Comparison of ENCODE assay signal across 24 cellular contexts in the genomic region with DNA sequence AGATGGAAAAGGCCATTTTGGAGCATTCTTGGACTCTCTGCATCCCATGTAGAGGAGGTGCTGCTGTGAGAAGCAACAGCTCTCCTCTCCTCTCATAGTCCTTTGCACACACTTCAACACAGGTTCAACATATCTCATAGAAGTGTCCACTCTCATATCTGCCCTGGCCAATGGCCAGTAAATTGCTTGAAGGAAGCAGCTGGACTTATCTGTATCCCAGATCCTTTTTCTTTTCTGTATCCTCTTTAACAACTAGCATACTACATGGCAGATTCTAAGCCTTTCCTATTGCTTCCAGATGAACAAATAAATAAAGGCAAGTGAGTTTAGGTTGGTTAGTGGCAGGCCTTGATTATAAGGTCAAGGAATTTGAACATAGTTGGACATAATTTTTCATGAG.
"Had no signal": no experiment of that assay in that cellular context is flagged by ENCODE, and none has a peak within 500 bp of the region (broad histone marks: within the 10 kb centered on the region; RNA-seq: fewer than 3 reads in every experiment).

No MANE protein-coding gene starts in this region.

- H3K4me1 Mint-ChIP-seq: naive B cell; stimulated activated effector memory CD8-positive, alpha-beta T cell treated with anti-CD3 and anti-CD28 coated beads, Interleukin-12 subunit alpha, Interleukin-12 subunit beta, amount 100 ng/mL, for 72 hours had no signal

- H3K36me3 ChIP-seq: gastrocnemius medialis, left lung, neural progenitor cell, prostate gland, right atrium auricular region, stomach, thyroid gland, vagina had no signal

- H3K27ac Mint-ChIP-seq: effector memory CD8-positive, alpha-beta T cell; naive B cell; natural killer cell treated with Interleukin-12 subunit alpha and Interleukin-12 subunit beta and Interleukin-15 and Interleukin-18, amount 100 ng/mL, for 72 hours; stimulated activated effector memory CD8-positive, alpha-beta T cell treated with anti-CD3 and anti-CD28 coated beads, Interleukin-12 subunit alpha, Interleukin-12 subunit beta, amount 100 ng/mL, for 72 hours had no signal

- H3K4me3 ChIP-seq: coronary artery, gastrocnemius medialis, left lung, neural progenitor cell, prostate gland, right atrium auricular region, stomach, thyroid gland, vagina had no signal

- H3K4me1 ChIP-seq: gastrocnemius medialis, left lung, neural progenitor cell, prostate gland, right atrium auricular region, thyroid gland, vagina had no signal

- H2AFZ ChIP-seq: neural progenitor cell had no signal

- DNase-seq: effector memory CD8-positive, alpha-beta T cell; foreskin fibroblast; gastrocnemius medialis; head of caudate nucleus; left cardiac atrium; left lung; mesendoderm; naive B cell; stimulated activated CD4-positive, alpha-beta T cell treated with anti-CD3 and anti-CD28 coated beads, Interleukin-2, amount 100 ng/mL, for 24 hours; stimulated activated CD4-positive, alpha-beta T cell treated with anti-CD3 and anti-CD28 coated beads, Interleukin-4, amount 100 ng/mL, for 24 hours; stimulated activated naive CD4-positive, alpha-beta T cell treated with Interleukin-2 at 50 U/mL for 16 hours; stomach; thyroid gland; trophoblast cell had no signal

- H3K9me3 ChIP-seq: gastrocnemius medialis, left lung, prostate gland, right atrium auricular region, stomach, thyroid gland, vagina had no signal

- H3K36me3 Mint-ChIP-seq: naive B cell; natural killer cell treated with Interleukin-12 subunit alpha and Interleukin-12 subunit beta and Interleukin-15 and Interleukin-18, amount 100 ng/mL, for 72 hours; neural progenitor cell; stimulated activated effector memory CD8-positive, alpha-beta T cell treated with anti-CD3 and anti-CD28 coated beads, Interleukin-12 subunit alpha, Interleukin-12 subunit beta, amount 100 ng/mL, for 72 hours had no signal

- H3K27me3 Mint-ChIP-seq: effector memory CD8-positive, alpha-beta T cell had no signal

- H3K4me3 Mint-ChIP-seq: effector memory CD8-positive, alpha-beta T cell; naive B cell; natural killer cell treated with Interleukin-12 subunit alpha and Interleukin-12 subunit beta and Interleukin-15 and Interleukin-18, amount 100 ng/mL, for 72 hours; neural progenitor cell; stimulated activated effector memory CD8-positive, alpha-beta T cell treated with anti-CD3 and anti-CD28 coated beads, Interleukin-12 subunit alpha, Interleukin-12 subunit beta, amount 100 ng/mL, for 72 hours had no signal

- H3K27me3 ChIP-seq: gastrocnemius medialis, neural progenitor cell, right atrium auricular region, thyroid gland, vagina had no signal

- ATAC-seq: effector memory CD8-positive, alpha-beta T cell; esophagus mucosa; left cardiac atrium; left lung; natural killer cell treated with Interleukin-12 subunit alpha and Interleukin-12 subunit beta and Interleukin-15 and Interleukin-18, amount 100 ng/mL, for 72 hours; sciatic nerve; stimulated activated effector memory CD8-positive, alpha-beta T cell treated with anti-CD3 and anti-CD28 coated beads, Interleukin-12 subunit alpha, Interleukin-12 subunit beta, amount 100 ng/mL, for 72 hours had no signal

- H3K27ac ChIP-seq: coronary artery, epithelial cell of prostate, gastrocnemius medialis, left lung, neural progenitor cell, prostate gland, right atrium auricular region, stomach, thyroid gland, vagina had no signal

- H3K9me3 Mint-ChIP-seq: effector memory CD8-positive, alpha-beta T cell; natural killer cell treated with Interleukin-12 subunit alpha and Interleukin-12 subunit beta and Interleukin-15 and Interleukin-18, amount 100 ng/mL, for 72 hours; neural progenitor cell; stimulated activated effector memory CD8-positive, alpha-beta T cell treated with anti-CD3 and anti-CD28 coated beads, Interleukin-12 subunit alpha, Interleukin-12 subunit beta, amount 100 ng/mL, for 72 hours had no signal

- H3K4me2 ChIP-seq: neural progenitor cell had no signal
